21 cellular contexts compared by ENCODE assay signal in the genomic region with DNA sequence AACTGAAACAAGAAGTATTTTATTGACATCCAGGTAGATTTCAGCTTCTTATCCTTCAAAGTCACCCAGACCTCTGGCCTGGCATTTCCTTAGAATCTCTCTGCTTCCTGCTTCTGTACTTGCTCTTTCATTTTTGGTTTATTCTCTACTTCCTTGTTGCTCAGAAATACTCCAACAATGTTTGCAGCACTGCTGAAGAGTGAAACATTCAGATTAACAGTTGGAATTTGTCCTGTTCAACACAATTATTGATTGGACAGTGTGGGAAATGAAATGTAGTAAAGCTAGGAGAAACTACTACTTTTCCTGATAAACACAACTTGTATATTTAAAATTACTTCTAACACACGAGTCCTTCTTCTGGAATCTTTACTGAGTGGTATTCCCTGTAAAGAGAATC.
"Had no signal": no experiment of that assay in that cellular context is flagged by ENCODE, and none has a peak within 500 bp of the region (broad histone marks: within the 10 kb centered on the region; RNA-seq: fewer than 3 reads in every experiment).

No MANE protein-coding gene starts in this region.

- DNase-seq: KBM-7; NCI-H1092; NCI-H1105 treated with DMSO at 0.1 percent for 48 hours; NCI-H1417 treated with DMSO at 0.1 percent for 48 hours; NCI-H187; NCI-H2029; NCI-H2081 treated with DMSO at 0.1 percent for 48 hours; NCI-H2171; NCI-H226; NCI-H446; NCI-H510A; NCI-H524 treated with DMSO at 0.1 percent for 48 hours; NCI-H69; NCI-H774; NK-92 treated with Interleukin-12 subunit alpha and Interleukin-12 subunit beta, amount 100 ng/mL, for 24 hours; OCI-M1; Right ventricle myocardium superior; RPMI8226; SIG-M5 had no signal

- H3K4me1 ChIP-seq: SJSA1 had no signal

- H3K36me3 ChIP-seq: SJSA1 had no signal

- H3K27me3 ChIP-seq: SJSA1 had no signal

- H3K27ac ChIP-seq: SJSA1, SK-N-MC had no signal

- H3K4me3 ChIP-seq: SJSA1, SK-N-MC had no signal

- H3K9me3 ChIP-seq: SJSA1 had no signal
